In the genomic region with DNA sequence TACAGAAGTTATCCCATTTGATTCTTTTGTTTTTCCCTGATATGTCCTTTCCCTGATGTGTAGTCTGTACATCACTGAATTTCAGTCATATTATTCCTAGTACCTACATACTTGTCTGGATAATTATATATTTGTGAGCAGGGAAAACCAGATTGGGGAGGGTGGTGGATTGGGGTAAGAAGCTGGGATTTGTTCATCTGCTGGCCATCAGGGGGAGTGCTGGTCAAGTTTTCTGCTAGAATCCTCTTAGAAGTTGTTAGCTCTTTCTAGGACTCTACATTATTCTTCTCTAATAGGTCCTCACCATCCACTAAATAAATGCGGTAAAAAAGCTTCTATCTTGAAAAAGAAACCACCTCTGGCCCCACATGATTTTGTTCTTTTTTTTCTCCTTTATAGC, we compare ENCODE assay signal across 8 cellular contexts.
DNase-seq lines count a peak whose midpoint lies in the region; ATAC-seq and TF ChIP-seq lines count a peak whose summit lies in the region.

No MANE protein-coding gene starts in this region.

- no peak overlapping the region for H3K4me2 ChIP-seq in DND-41 (ENCODE audit: insufficient read depth, low read length)

- no peak for ATAC-seq in DND-41 (ENCODE audit: insufficient read depth, low read depth)
- ATAC-seq in GM18909 (IDR thresholded peaks at IDR 0.05; ENCODE audit: poor library complexity, unreplicated experiment): peak; percentile 72
- ATAC-seq in SK-N-SH treated with all-trans-retinoic acid at 6 μM for 48 hours: peak; percentile 93
- no peak for ATAC-seq in HG03139 (IDR thresholded peaks at IDR 0.05; ENCODE audit: unreplicated experiment)

- H3K36me3 ChIP-seq in DND-41 (ENCODE audit: insufficient read depth, low read length): no peaks in the 10 kb centered on the region

- H3K4me1 ChIP-seq in DND-41 (ENCODE audit: insufficient read depth, low read length): no peaks in the 10 kb centered on the region

- no peaks in the 10 kb centered on the region for H4K20me1 ChIP-seq in DND-41 (ENCODE audit: insufficient read depth, low read length)

- H3K9me3 ChIP-seq in DND-41 (ENCODE audit: insufficient read depth, low read length, severe bottlenecking): no peaks in the 10 kb centered on the region

- no peaks in the 10 kb centered on the region for H3K79me2 ChIP-seq in DND-41 (ENCODE audit: insufficient read depth, low read length)

- peak; percentile 52 for TF ChIP-seq CTCF in DND-41 (IDR thresholded peaks at IDR 0.05; ENCODE audit: borderline replicate concordance, extremely low read depth, low read length, poor library complexity, severe bottlenecking)

- H3K27me3 ChIP-seq in DND-41 (ENCODE audit: insufficient read depth, low read length, poor library complexity): no peaks in the 10 kb centered on the region

- H3K27ac ChIP-seq in DND-41 (ENCODE audit: low read length): no peak overlapping the region

- H3K4me3 ChIP-seq in DND-41 (ENCODE audit: low read depth in 1 of 2, low read length in 2 of 2): no peak overlapping the region

- no peak overlapping the region for H3K9ac ChIP-seq in DND-41 (ENCODE audit: low read depth, low read length)

- no peak overlapping the region for H2AFZ ChIP-seq in DND-41 (ENCODE audit: low read depth, low read length)

- DNase-seq in DND-41 (no peak), HuH-7.5 (ENCODE audit: low spot score) (peak; percentile 25), hepatic stellate cell (ENCODE audit: low spot score) (peak; percentile 5), NCI-H524 treated with DMSO at 0.1 percent for 48 hours (lab: John Stamatoyannopoulos, UW) (no peak)
- no peak for DNase-seq in NK-92 treated with Interleukin-12 subunit alpha and Interleukin-12 subunit beta, amount 100 ng/mL, for 24 hours (lab: John Stamatoyannopoulos, UW)

TF ChIP-seq in SK-N-SH treated with all-trans-retinoic acid at 6 μM for 48 hours, 23 proteins besides CTCF, POLR2A, EP300 and RAD21:
- TF ChIP-seq ZNF565 (CRISPR knock-in tag; conservative IDR thresholded peaks at IDR 0.05; ENCODE audit: low read depth): no peak

Comparison
In these comparisons a context has a peak if more than half of its experiments do, and no peak if none do; other contexts are left out.
1. ATAC-seq: peak in GM18909 (single experiment) and SK-N-SH treated with all-trans-retinoic acid at 6 μM for 48 hours (single experiment); none in DND-41 (single experiment) and HG03139 (single experiment).
2. DNase-seq: peak in HuH-7.5 (single experiment) and hepatic stellate cell (single experiment); none in DND-41 (single experiment), NK-92 treated with Interleukin-12 subunit alpha and Interleukin-12 subunit beta, amount 100 ng/mL, for 24 hours (single experiment) and NCI-H524 treated with DMSO at 0.1 percent for 48 hours (single experiment).